ENCODE assay signal across 8 cellular contexts in genomic region chr12:28998662-28999120, GRCh38.
A peak's percentile ranks its signal among the peaks of the same experiment; 100 is the strongest.
DNase-seq lines count a peak whose midpoint lies in the region; ATAC-seq and TF ChIP-seq lines count a peak whose summit lies in the region.

No MANE protein-coding gene starts in this region.

- no peaks in the 10 kb centered on the region for H3K36me3 Mint-ChIP-seq in WTC11

- no peak overlapping the region for H3K4me3 ChIP-seq in HFF-Myc (replicated peaks; ENCODE audit: low read depth, low read length)

- CTCF ChIA-PET in WTC11 (lab: Charles Lee): no interaction called here

- POLR2A ChIA-PET in WTC11 (lab: Charles Lee): no interaction called here

- no peaks in the 10 kb centered on the region for H3K27me3 Mint-ChIP-seq in WTC11 (ENCODE audit: low read depth)

- ATAC-seq in WTC11 (no peak), GM18520 (IDR thresholded peaks at IDR 0.05; ENCODE audit: unreplicated experiment) (no peak), GM21423 (IDR thresholded peaks at IDR 0.05; ENCODE audit: unreplicated experiment) (no peak), HG03039 (IDR thresholded peaks at IDR 0.05; ENCODE audit: unreplicated experiment) (no peak)

- H3K4me1 Mint-ChIP-seq in WTC11: no peaks in the 10 kb centered on the region

- H3K4me3 Mint-ChIP-seq in WTC11: no peak overlapping the region

- peaks cover 6% of the 10 kb centered on the region for H3K9me3 Mint-ChIP-seq in WTC11

- peak; percentile 6 for DNase-seq in ELF-1 (ENCODE audit: low read depth, low spot score)
- DNase-seq in HFF-Myc (ENCODE audit: extremely low read depth, low read depth): peak; percentile 7
- no peak for DNase-seq in WTC11 (ENCODE audit: low spot score)
- peak; percentile 10 for DNase-seq in kidney glomerular epithelial cell (lab: John Stamatoyannopoulos, UW)
- no peak for DNase-seq in NCI-H510A treated with DMSO at 0.1 percent for 48 hours (lab: John Stamatoyannopoulos, UW)

- peak; percentile 55 for TF ChIP-seq CTCF in HFF-Myc (IDR thresholded peaks at IDR 0.05; ENCODE audit: low read depth, low read length, missing control alignments)
- TF ChIP-seq CTCF in WTC11 (IDR thresholded peaks at IDR 0.05): peak; percentile 35; the same call in 1 of the 2 replicates

- H3K27ac Mint-ChIP-seq in WTC11: no peak overlapping the region; the same call in 1 of the 2 replicates

TF ChIP-seq in WTC11, 78 proteins besides CTCF, POLR2A, EP300 and RAD21:
- no peak for TF ChIP-seq TP53 (CRISPR knock-in tag; IDR thresholded peaks at IDR 0.05)
- TF ChIP-seq ESRRA (CRISPR knock-in tag; IDR thresholded peaks at IDR 0.05; ENCODE audit: borderline replicate concordance): no peak
- no peak for TF ChIP-seq NR1H2 (CRISPR knock-in tag; IDR thresholded peaks at IDR 0.05)
- TF ChIP-seq ZNF416 (CRISPR knock-in tag; IDR thresholded peaks at IDR 0.05): no peak
- TF ChIP-seq NFE2L1 (CRISPR knock-in tag; IDR thresholded peaks at IDR 0.05): no peak
- no peak for TF ChIP-seq GTF2I (CRISPR knock-in tag; conservative IDR thresholded peaks at IDR 0.05)
- no peak for TF ChIP-seq PRDM15 (CRISPR knock-in tag; IDR thresholded peaks at IDR 0.05)
- no peak for TF ChIP-seq NR3C1 (CRISPR knock-in tag; conservative IDR thresholded peaks at IDR 0.05; ENCODE audit: low read depth)
- TF ChIP-seq TCF7 (CRISPR knock-in tag; IDR thresholded peaks at IDR 0.05; ENCODE audit: low read depth): no peak
- TF ChIP-seq MXD4 (CRISPR knock-in tag; IDR thresholded peaks at IDR 0.05; ENCODE audit: borderline replicate concordance): no peak
- TF ChIP-seq FOXK1 (CRISPR knock-in tag; IDR thresholded peaks at IDR 0.05): no peak
- no peak for TF ChIP-seq AR (CRISPR knock-in tag; IDR thresholded peaks at IDR 0.05)
- no peak for TF ChIP-seq ZNF671 (CRISPR knock-in tag; IDR thresholded peaks at IDR 0.05)

Comparison
In these comparisons a context has a peak if more than half of its experiments do, and no peak if none do; other contexts are left out.
1. DNase-seq: peak in ELF-1 (single experiment), HFF-Myc (single experiment) and kidney glomerular epithelial cell (single experiment); none in WTC11 (single experiment) and NCI-H510A treated with DMSO at 0.1 percent for 48 hours (single experiment).